In the genomic region with DNA sequence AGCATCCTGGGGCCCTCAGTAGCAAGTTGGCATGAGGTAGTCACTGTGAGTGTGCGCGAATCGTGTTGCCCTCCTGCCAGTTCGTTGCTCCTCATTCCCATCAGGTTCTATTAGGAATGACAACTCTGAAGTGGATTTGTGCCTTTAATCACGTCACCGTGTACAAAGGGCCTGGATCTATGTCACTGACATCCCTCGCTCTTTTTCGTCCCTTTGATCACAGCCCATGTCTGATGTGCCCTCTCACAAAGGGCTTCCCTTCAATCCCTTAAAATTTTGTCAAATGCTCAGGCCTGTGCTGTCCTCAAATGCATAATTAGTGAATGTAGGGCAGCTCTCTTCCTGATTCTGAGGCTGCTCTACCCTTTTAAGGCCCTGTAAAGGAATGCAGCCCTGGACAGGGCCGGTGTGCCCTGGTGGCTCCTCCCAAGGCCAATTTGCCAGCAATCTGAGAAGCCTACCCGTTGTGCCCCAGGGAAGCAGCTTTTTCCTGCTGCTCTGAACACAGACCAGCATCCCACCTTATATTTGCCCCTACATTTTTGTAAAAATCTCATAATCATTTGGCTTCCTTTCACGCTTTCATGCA, we compare ENCODE assay signal across 16 cellular contexts.
DNase-seq lines count a peak whose midpoint lies in the region; FAIRE-seq and TF ChIP-seq lines count a peak whose summit lies in the region.
"Had no signal": no experiment of that assay in that cellular context is flagged by ENCODE, and none has a peak within 500 bp of the region (broad histone marks: within the 10 kb centered on the region; RNA-seq: fewer than 3 reads in every experiment).

No MANE protein-coding gene starts in this region.

- H3K23ac ChIP-seq in neuronal stem cell (ENCODE audit: low read depth, low read length, poor library complexity): no peak overlapping the region

- no peak overlapping the region for H2AK5ac ChIP-seq in neuronal stem cell (ENCODE audit: low read depth, low read length)

- H2AFZ ChIP-seq in neuronal stem cell (ENCODE audit: low read length): no peak overlapping the region

- no peak for FAIRE-seq in H54 (lab: Jason Lieb, UNC)
- FAIRE-seq: D721Med, GM12892, GM18507 had no signal

- intact Hi-C loops in esophagus muscularis mucosa (cut with DNase I): no loop called here

- WGBS in esophagus muscularis mucosa: 76% methylated on average over 11 of the region's 11 CpGs
- WGBS in neuronal stem cell (ENCODE audit: extremely low coverage in 2 of 2, insufficient read length in 2 of 2, insufficient replicate concordance in 1 of 2), 2 donors: no CpG with 5 or more reads among the region's 11 CpGs
- WGBS in suprapubic skin: 71% methylated on average over 11 of the region's 11 CpGs

- peaks cover 10% of the 10 kb centered on the region for H3K9me3 ChIP-seq in BLaER1
- no peaks in the 10 kb centered on the region for H3K9me3 ChIP-seq in esophagus muscularis mucosa
- no peaks in the 10 kb centered on the region for H3K9me3 ChIP-seq in neuronal stem cell (replicated peaks in 1 of 2; ENCODE audit: control insufficient read depth in 2 of 2, insufficient read depth in 1 of 2, low read depth in 1 of 2, low read length in 2 of 2)
- no peaks in the 10 kb centered on the region for H3K9me3 ChIP-seq in suprapubic skin
- H3K9me3 ChIP-seq: Caco-2, HAP-1 had no signal

- peaks cover 16% of the 10 kb centered on the region for H3K4me1 ChIP-seq in BLaER1
- H3K4me1 ChIP-seq in esophagus muscularis mucosa: no peaks in the 10 kb centered on the region
- H3K4me1 ChIP-seq in neuronal stem cell (ENCODE audit: control insufficient read depth in 2 of 2, insufficient read depth in 1 of 2, low read depth in 1 of 2, low read length in 2 of 2): no peaks in the 10 kb centered on the region
- H3K4me1 ChIP-seq in suprapubic skin: no peaks in the 10 kb centered on the region
- H3K4me1 ChIP-seq: Caco-2, HAP-1 had no signal

- no peaks in the 10 kb centered on the region for H3K27me3 ChIP-seq in BLaER1
- no peaks in the 10 kb centered on the region for H3K27me3 ChIP-seq in esophagus muscularis mucosa
- H3K27me3 ChIP-seq in neuronal stem cell (ENCODE audit: control insufficient read depth in 3 of 3, insufficient read depth in 3 of 3, low read depth in 1 of 3, low read length in 3 of 3): no peaks in the 10 kb centered on the region
- no peaks in the 10 kb centered on the region for H3K27me3 ChIP-seq in suprapubic skin

- H3K4me3 ChIP-seq in BLaER1 (no peak overlapping the region), esophagus muscularis mucosa (no peak overlapping the region), neuronal stem cell (ENCODE audit: low read length in 2 of 2) (no peak overlapping the region), suprapubic skin (no peak overlapping the region)
- H3K4me3 ChIP-seq: HAP-1 had no signal

- no peak overlapping the region for H2BK15ac ChIP-seq in neuronal stem cell (ENCODE audit: low read length)

- H3K9ac ChIP-seq in BLaER1: no peak overlapping the region
- H3K9ac ChIP-seq in neuronal stem cell (ENCODE audit: low read depth, low read length, poor library complexity): peak overlapping the region; percentile 7

- no peak overlapping the region for H4K91ac ChIP-seq in neuronal stem cell (ENCODE audit: low read depth, low read length, poor library complexity)

- H3K4me2 ChIP-seq in BLaER1: peak overlapping the region; percentile 44
- H3K4me2 ChIP-seq in neuronal stem cell (ENCODE audit: insufficient read depth, low read length, poor library complexity, severe bottlenecking): no peak overlapping the region

- no peak overlapping the region for H3K27ac ChIP-seq in BLaER1
- H3K27ac ChIP-seq in esophagus muscularis mucosa (replicated peaks in 1 of 4): no peak overlapping the region
- H3K27ac ChIP-seq in neuronal stem cell (replicated peaks; ENCODE audit: low read length): no peak overlapping the region
- H3K27ac ChIP-seq in suprapubic skin: no peak overlapping the region
- H3K27ac ChIP-seq: C4-2B had no signal

- H3K18ac ChIP-seq in neuronal stem cell (ENCODE audit: low read length): no peak overlapping the region

- H2BK12ac ChIP-seq in neuronal stem cell (ENCODE audit: low read length): no peak overlapping the region

- no peak overlapping the region for H3K14ac ChIP-seq in neuronal stem cell (ENCODE audit: low read length)

- no peak overlapping the region for H2BK120ac ChIP-seq in neuronal stem cell (ENCODE audit: low read depth, low read length)

- no peak overlapping the region for H2BK5ac ChIP-seq in neuronal stem cell (ENCODE audit: low read length)

- TF ChIP-seq CTCF in esophagus muscularis mucosa (IDR thresholded peaks at IDR 0.05) (no peak), suprapubic skin (IDR thresholded peaks at IDR 0.05) (no peak)

- no peak overlapping the region for H4K8ac ChIP-seq in neuronal stem cell (ENCODE audit: low read depth, low read length)

- H3K4ac ChIP-seq in neuronal stem cell (ENCODE audit: low read length): no peak overlapping the region

- no peak for TF ChIP-seq POLR2A in esophagus muscularis mucosa (IDR thresholded peaks at IDR 0.05; ENCODE audit: low read depth)
- TF ChIP-seq POLR2A in H54 (IDR thresholded peaks at IDR 0.05; ENCODE audit: low read depth, low read length): no peak
- TF ChIP-seq POLR2A in suprapubic skin (IDR thresholded peaks at IDR 0.05): no peak

- H3K79me1 ChIP-seq in neuronal stem cell (ENCODE audit: low read depth, low read length): no peaks in the 10 kb centered on the region

- H4K20me1 ChIP-seq in BLaER1: no peaks in the 10 kb centered on the region

- H3K36me3 ChIP-seq in BLaER1 (no peaks in the 10 kb centered on the region), esophagus muscularis mucosa (no peaks in the 10 kb centered on the region), neuronal stem cell (replicated peaks in 1 of 2; ENCODE audit: control insufficient read depth in 2 of 2, insufficient read depth in 2 of 2, low read length in 2 of 2) (no peaks in the 10 kb centered on the region), suprapubic skin (no peaks in the 10 kb centered on the region)
- H3K36me3 ChIP-seq: HAP-1 had no signal

- TF ChIP-seq EP300 in esophagus muscularis mucosa (IDR thresholded peaks at IDR 0.05) (no peak), suprapubic skin (IDR thresholded peaks at IDR 0.05) (no peak)

- peak; percentile 16 for DNase-seq in ELF-1 (ENCODE audit: low read depth, low spot score)
- peak; percentile 81 for DNase-seq in esophagus muscularis mucosa (ENCODE audit: extremely low spot score)
- no peak for DNase-seq in neuronal stem cell (ENCODE audit: low spot score)
- no peak for DNase-seq in H54 (ENCODE audit: insufficient read length, low spot score)
- no peak for DNase-seq in suprapubic skin (ENCODE audit: low spot score in 2 of 2)
- DNase-seq in inferior parietal cortex (ENCODE audit: extremely low spot score): no peak
- DNase-seq: Caco-2; CD4-positive, alpha-beta T cell; GDM1; GOT3 had no signal

Comparison
In these comparisons a context has a peak if more than half of its experiments do, and no peak if none do; other contexts are left out.
1. DNase-seq: peak in ELF-1 (single experiment) and esophagus muscularis mucosa (single experiment); none in neuronal stem cell (single experiment), H54 (single experiment), suprapubic skin (0 of 2) and inferior parietal cortex (single experiment).